Comparison of ENCODE assay signal across 8 cellular contexts in genomic region chr1:198656500-198656932, GRCh38. TPM values are rescaled to one million over a fixed set of nuclear protein-coding genes. Genes with fewer than 3 reads are reported as not detected.
DNase-seq lines count a peak whose midpoint lies in the region; ATAC-seq, FAIRE-seq and TF ChIP-seq lines count a peak whose summit lies in the region.

No MANE protein-coding gene starts in this region.

- TF ChIP-seq POLR2A in transverse colon (IDR thresholded peaks at IDR 0.05) (no peak), H54 (IDR thresholded peaks at IDR 0.05; ENCODE audit: low read depth, low read length) (no peak; the same call in 1 of the 2 replicates)

- no peak for TF ChIP-seq CTCF in transverse colon (IDR thresholded peaks at IDR 0.05)

- in situ Hi-C loops in transverse colon (cut with MboI; ENCODE audit: low pct_ligation_motif_present in 1 of 4, low pct_unique_long_range_greater_than_20kb in 1 of 4, low sequenced_read_pairs in 3 of 4): no loop called here

- H3K4me1 ChIP-seq in muscle layer of duodenum (ENCODE audit: control insufficient read depth in 1 of 2, insufficient read depth in 2 of 2, low read length in 2 of 2) (peaks cover 0 to 3% of the 10 kb centered on the region in 2 donors), transverse colon (peaks cover 0 to 10% (median 3%) of the 10 kb centered on the region in 4 donors)

- WGBS in transverse colon (ENCODE audit: low coverage in 1 of 2), 2 donors: 30 to 40% methylated on average over 2 to 4 of the region's 4 CpGs

- no peak for FAIRE-seq in H54 (lab: Jason Lieb, UNC)

- no peak for TF ChIP-seq EP300 in transverse colon (IDR thresholded peaks at IDR 0.05; ENCODE audit: low read depth)

- H3K36me3 ChIP-seq in muscle layer of duodenum (ENCODE audit: control insufficient read depth in 1 of 2, insufficient read depth in 2 of 2, low read length in 2 of 2) (no peaks in the 10 kb centered on the region), transverse colon (no peaks in the 10 kb centered on the region)

- no peaks in the 10 kb centered on the region for H3K27me3 ChIP-seq in muscle layer of duodenum (ENCODE audit: low read depth, low read length)
- H3K27me3 ChIP-seq in transverse colon: no peaks in the 10 kb centered on the region

- intact Hi-C loops in transverse colon (cut with DNase I; ENCODE audit: low total_unique reads): no loop called here

- DNase-seq in NCI-H82 treated with DMSO at 0.1 percent for 48 hours (lab: John Stamatoyannopoulos, UW; ENCODE audit: unreplicated experiment) (peak; percentile 64), activated T-helper 1 cell treated with Interleukin-2 at 50 U/mL for 16 hours (ENCODE audit: low read depth) (peak; percentile 55), transverse colon (peak; percentile 78), NCI-H526 treated with DMSO at 0.1 percent for 48 hours (lab: John Stamatoyannopoulos, UW) (no peak), H54 (ENCODE audit: insufficient read length, low spot score) (no peak)

- H3K4me3 ChIP-seq in muscle layer of duodenum (ENCODE audit: low read depth in 1 of 2, low read length in 2 of 2) (no peak overlapping the region), transverse colon (no peak overlapping the region)

- H3K9me3 ChIP-seq in muscle layer of duodenum (ENCODE audit: control insufficient read depth in 1 of 2, low read length in 2 of 2) (no peaks in the 10 kb centered on the region), transverse colon (no peaks in the 10 kb centered on the region)

- ATAC-seq in GM19452 (IDR thresholded peaks at IDR 0.05; ENCODE audit: unreplicated experiment) (peak; percentile 35), HG03108 (IDR thresholded peaks at IDR 0.05; ENCODE audit: unreplicated experiment) (no peak)

- H3K27ac ChIP-seq in muscle layer of duodenum (ENCODE audit: low read length) (peak overlapping the region; percentile 25), transverse colon (peak overlapping the region; percentile 56 to 70 (median 65))

RNA-seq across cellular contexts. Expression of gene PTPRC, which starts 17.7 kb away (rescaled TPM):
- 10 to 100 TPM in 3 of 4 donors, 1 to 10 TPM in 1; 6.4 to 50.7 (median 25.6) TPM for total RNA-seq in transverse colon

Comparison
In these comparisons a context has a peak if more than half of its experiments do, and no peak if none do; other contexts are left out.
1. DNase-seq: peak in NCI-H82 treated with DMSO at 0.1 percent for 48 hours (single experiment), activated T-helper 1 cell treated with Interleukin-2 at 50 U/mL for 16 hours (single experiment) and transverse colon (single experiment); none in NCI-H526 treated with DMSO at 0.1 percent for 48 hours (single experiment) and H54 (single experiment).